ENCODE assay signal across 3 cellular contexts in the genomic region with DNA sequence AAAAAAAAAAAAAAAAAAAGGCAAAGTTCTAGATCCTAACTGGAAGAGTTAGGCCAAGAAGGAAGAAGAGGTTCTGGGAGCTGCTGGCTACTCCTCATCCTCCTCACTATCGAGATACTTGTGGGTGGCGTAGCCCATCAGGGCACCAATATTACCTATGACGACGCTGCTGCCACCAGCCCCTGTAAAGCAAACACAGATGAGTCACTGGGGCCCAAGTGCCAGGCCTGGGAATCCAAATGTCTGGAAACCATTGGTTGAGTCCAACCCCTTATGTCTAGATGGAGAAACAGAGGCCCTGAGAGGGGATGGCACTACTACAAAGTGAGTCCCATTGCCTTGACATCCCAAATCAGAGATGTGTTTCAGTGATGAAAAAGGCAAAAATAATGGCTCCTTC.
TF ChIP-seq lines count a peak whose summit lies in the region.

No MANE protein-coding gene starts in this region.

TF ChIP-seq in HepG2, 621 proteins besides CTCF, POLR2A, EP300 and RAD21:
- TF ChIP-seq CREB1 (IDR thresholded peaks at IDR 0.05) (0 out of 2 replicates have a peak, but pooled peaks have one; percentile 7), CREB1 (CRISPR knock-in tag; IDR thresholded peaks at IDR 0.05) (no peak)
- TF ChIP-seq, protein P1, sequence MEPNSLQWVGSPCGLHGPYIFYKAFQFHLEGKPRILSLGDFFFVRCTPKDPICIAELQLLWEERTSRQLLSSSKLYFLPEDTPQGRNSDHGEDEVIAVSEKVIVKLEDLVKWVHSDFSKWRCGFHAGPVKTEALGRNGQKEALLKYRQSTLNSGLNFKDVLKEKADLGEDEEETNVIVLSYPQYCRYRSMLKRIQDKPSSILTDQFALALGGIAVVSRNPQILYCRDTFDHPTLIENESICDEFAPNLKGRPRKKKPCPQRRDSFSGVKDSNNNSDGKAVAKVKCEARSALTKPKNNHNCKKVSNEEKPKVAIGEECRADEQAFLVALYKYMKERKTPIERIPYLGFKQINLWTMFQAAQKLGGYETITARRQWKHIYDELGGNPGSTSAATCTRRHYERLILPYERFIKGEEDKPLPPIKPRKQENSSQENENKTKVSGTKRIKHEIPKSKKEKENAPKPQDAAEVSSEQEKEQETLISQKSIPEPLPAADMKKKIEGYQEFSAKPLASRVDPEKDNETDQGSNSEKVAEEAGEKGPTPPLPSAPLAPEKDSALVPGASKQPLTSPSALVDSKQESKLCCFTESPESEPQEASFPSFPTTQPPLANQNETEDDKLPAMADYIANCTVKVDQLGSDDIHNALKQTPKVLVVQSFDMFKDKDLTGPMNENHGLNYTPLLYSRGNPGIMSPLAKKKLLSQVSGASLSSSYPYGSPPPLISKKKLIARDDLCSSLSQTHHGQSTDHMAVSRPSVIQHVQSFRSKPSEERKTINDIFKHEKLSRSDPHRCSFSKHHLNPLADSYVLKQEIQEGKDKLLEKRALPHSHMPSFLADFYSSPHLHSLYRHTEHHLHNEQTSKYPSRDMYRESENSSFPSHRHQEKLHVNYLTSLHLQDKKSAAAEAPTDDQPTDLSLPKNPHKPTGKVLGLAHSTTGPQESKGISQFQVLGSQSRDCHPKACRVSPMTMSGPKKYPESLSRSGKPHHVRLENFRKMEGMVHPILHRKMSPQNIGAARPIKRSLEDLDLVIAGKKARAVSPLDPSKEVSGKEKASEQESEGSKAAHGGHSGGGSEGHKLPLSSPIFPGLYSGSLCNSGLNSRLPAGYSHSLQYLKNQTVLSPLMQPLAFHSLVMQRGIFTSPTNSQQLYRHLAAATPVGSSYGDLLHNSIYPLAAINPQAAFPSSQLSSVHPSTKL (CRISPR knock-in tag; IDR thresholded peaks at IDR 0.05): no peak

TF ChIP-seq in HCT116, 20 proteins besides CTCF, POLR2A, EP300 and RAD21:
- TF ChIP-seq JUND (IDR thresholded peaks at IDR 0.05): no peak
- TF ChIP-seq, protein P2, sequence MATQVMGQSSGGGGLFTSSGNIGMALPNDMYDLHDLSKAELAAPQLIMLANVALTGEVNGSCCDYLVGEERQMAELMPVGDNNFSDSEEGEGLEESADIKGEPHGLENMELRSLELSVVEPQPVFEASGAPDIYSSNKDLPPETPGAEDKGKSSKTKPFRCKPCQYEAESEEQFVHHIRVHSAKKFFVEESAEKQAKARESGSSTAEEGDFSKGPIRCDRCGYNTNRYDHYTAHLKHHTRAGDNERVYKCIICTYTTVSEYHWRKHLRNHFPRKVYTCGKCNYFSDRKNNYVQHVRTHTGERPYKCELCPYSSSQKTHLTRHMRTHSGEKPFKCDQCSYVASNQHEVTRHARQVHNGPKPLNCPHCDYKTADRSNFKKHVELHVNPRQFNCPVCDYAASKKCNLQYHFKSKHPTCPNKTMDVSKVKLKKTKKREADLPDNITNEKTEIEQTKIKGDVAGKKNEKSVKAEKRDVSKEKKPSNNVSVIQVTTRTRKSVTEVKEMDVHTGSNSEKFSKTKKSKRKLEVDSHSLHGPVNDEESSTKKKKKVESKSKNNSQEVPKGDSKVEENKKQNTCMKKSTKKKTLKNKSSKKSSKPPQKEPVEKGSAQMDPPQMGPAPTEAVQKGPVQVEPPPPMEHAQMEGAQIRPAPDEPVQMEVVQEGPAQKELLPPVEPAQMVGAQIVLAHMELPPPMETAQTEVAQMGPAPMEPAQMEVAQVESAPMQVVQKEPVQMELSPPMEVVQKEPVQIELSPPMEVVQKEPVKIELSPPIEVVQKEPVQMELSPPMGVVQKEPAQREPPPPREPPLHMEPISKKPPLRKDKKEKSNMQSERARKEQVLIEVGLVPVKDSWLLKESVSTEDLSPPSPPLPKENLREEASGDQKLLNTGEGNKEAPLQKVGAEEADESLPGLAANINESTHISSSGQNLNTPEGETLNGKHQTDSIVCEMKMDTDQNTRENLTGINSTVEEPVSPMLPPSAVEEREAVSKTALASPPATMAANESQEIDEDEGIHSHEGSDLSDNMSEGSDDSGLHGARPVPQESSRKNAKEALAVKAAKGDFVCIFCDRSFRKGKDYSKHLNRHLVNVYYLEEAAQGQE (IDR thresholded peaks at IDR 0.05; ENCODE audit: low read depth): no peak
- TF ChIP-seq CBX3 (IDR thresholded peaks at IDR 0.05; ENCODE audit: low read depth): no peak
- TF ChIP-seq ZNF274 (IDR thresholded peaks at IDR 0.05; ENCODE audit: low read depth, low read length): no peak
- TF ChIP-seq POLR2AphosphoS5 (IDR thresholded peaks at IDR 0.05; ENCODE audit: low read depth, low read length): no peak
- no peak for TF ChIP-seq YY1 (IDR thresholded peaks at IDR 0.05; ENCODE audit: extremely low read depth, insufficient replicate concordance, low read depth, low read length)
- TF ChIP-seq CEBPB (IDR thresholded peaks at IDR 0.05; ENCODE audit: low read depth): no peak
- TF ChIP-seq, protein P3, sequence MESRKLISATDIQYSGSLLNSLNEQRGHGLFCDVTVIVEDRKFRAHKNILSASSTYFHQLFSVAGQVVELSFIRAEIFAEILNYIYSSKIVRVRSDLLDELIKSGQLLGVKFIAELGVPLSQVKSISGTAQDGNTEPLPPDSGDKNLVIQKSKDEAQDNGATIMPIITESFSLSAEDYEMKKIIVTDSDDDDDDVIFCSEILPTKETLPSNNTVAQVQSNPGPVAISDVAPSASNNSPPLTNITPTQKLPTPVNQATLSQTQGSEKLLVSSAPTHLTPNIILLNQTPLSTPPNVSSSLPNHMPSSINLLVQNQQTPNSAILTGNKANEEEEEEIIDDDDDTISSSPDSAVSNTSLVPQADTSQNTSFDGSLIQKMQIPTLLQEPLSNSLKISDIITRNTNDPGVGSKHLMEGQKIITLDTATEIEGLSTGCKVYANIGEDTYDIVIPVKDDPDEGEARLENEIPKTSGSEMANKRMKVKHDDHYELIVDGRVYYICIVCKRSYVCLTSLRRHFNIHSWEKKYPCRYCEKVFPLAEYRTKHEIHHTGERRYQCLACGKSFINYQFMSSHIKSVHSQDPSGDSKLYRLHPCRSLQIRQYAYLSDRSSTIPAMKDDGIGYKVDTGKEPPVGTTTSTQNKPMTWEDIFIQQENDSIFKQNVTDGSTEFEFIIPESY (IDR thresholded peaks at IDR 0.05; ENCODE audit: extremely low read depth, insufficient replicate concordance, low read length): no peak
- TF ChIP-seq SP1 (IDR thresholded peaks at IDR 0.05; ENCODE audit: low read depth): no peak
- TF ChIP-seq ZFX (IDR thresholded peaks at IDR 0.05): no peak
- TF ChIP-seq, protein P4, sequence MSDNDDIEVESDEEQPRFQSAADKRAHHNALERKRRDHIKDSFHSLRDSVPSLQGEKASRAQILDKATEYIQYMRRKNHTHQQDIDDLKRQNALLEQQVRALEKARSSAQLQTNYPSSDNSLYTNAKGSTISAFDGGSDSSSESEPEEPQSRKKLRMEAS (IDR thresholded peaks at IDR 0.05): no peak
- no peak for TF ChIP-seq ELF1 (IDR thresholded peaks at IDR 0.05; ENCODE audit: borderline replicate concordance, low read depth)
- TF ChIP-seq EZH2 (IDR thresholded peaks at IDR 0.05): no peak
- no peak for TF ChIP-seq SIN3A (IDR thresholded peaks at IDR 0.05; ENCODE audit: low read depth)
- TF ChIP-seq, protein P5, sequence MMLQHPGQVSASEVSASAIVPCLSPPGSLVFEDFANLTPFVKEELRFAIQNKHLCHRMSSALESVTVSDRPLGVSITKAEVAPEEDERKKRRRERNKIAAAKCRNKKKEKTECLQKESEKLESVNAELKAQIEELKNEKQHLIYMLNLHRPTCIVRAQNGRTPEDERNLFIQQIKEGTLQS (IDR thresholded peaks at IDR 0.05): no peak
- no peak for TF ChIP-seq TCF7L2 (IDR thresholded peaks at IDR 0.05; ENCODE audit: borderline replicate concordance, extremely low read depth, insufficient read depth, insufficient read length)
- no peak for TF ChIP-seq FOSL1 (IDR thresholded peaks at IDR 0.05; ENCODE audit: low read depth)
- TF ChIP-seq SRF (IDR thresholded peaks at IDR 0.05; ENCODE audit: low read depth): no peak
- TF ChIP-seq EGR1 (IDR thresholded peaks at IDR 0.05; ENCODE audit: low read depth): no peak

TF ChIP-seq in K562, 482 proteins besides CTCF, POLR2A, EP300 and RAD21:
- TF ChIP-seq, protein P6, sequence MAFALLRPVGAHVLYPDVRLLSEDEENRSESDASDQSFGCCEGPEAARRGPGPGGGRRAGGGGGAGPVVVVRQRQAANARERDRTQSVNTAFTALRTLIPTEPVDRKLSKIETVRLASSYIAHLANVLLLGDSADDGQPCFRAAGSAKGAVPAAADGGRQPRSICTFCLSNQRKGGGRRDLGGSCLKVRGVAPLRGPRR (CRISPR knock-in tag; IDR thresholded peaks at IDR 0.05): no peak
- TF ChIP-seq ZNF134 (CRISPR knock-in tag; conservative IDR thresholded peaks at IDR 0.05): 0 out of 2 replicates have a peak, but pooled peaks have one; percentile 16
